8 cellular contexts compared by ENCODE assay signal in the genomic region with DNA sequence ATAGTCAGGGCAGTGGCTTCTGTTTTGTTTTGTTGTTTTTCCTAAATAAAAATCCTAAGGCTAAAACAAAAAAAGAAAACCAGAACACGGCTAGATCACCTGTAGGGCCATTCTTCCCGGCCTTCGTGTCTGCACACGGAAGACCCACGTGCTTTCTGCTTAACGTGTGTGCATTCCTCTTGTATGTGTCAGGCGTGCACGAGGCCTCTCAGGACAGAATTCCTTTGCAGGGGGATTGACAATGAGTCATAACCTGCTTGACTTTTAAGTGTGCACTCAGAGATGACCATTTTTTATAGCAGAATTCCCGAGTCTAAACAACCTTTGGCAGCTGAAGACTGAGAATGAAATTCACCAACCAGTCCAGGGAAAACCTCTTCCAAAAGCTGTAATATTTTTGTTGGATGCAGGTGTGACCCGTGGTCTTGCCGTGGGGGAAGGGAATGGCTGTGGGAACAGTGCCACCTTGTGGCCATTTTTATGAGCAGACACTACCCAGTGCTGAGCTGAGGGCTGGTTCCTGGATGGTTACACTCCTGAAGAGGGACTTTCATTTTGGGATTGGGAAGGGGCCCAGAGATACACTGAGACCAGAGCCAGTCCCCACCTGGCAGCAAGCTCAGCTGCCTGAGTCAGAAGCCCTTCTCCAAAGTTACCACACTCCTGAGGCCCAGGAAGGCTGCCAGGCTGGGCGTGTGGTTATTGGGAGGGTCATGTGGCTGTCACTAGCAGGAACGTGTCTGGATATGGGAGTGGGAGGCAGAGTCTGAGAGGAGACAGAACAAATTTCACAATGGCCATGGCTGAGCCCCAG. TPM values are rescaled to one million over a fixed set of nuclear protein-coding genes. Genes with fewer than 3 reads are reported as not detected.
DNase-seq lines count a peak whose midpoint lies in the region; ATAC-seq and TF ChIP-seq lines count a peak whose summit lies in the region.

No MANE protein-coding gene starts in this region.

- peak overlapping the region; percentile 63 for H3K4me2 ChIP-seq in BLaER1

- H3K36me3 ChIP-seq in BLaER1, result 0 out of 2 replicates have a peak, but pooled peaks cover 3% of the 10 kb centered on the region
- no peaks in the 10 kb centered on the region for H3K36me3 ChIP-seq in testis (ENCODE audit: low read depth, missing control alignments)

- H3K27ac ChIP-seq in BLaER1 (peak overlapping the region; percentile 49; the same call in 1 of the 2 replicates), testis (no peak overlapping the region)

- intact Hi-C loops in testis (cut with DNase I; ENCODE audit: low total_unique reads), result loop anchor here (10.0 kb wide), 2 partner anchors 109 to 239 kb away; no protein-coding TSS in a partner anchor

- peak; percentile 75 for DNase-seq in HuH-7 (ENCODE audit: low spot score)
- DNase-seq in RKO (ENCODE audit: low spot score), result peak; percentile 96
- DNase-seq in activated effector memory CD4-positive, alpha-beta T cell treated with Interleukin-2 at 50 U/mL for 16 hours, result peak; percentile 33
- DNase-seq in foreskin melanocyte, result peak; percentile 57
- peak in 51 of 56 donors; percentile 7 to 85 (median 55) for DNase-seq in nucleus accumbens (lab: John Stamatoyannopoulos, UW)
- DNase-seq in testis, result peak; percentile 89

- TF ChIP-seq CTCF in testis (IDR thresholded peaks at IDR 0.05), result peak; percentile 96 to 98 (median 97)

- no peak for TF ChIP-seq POLR2A in testis (IDR thresholded peaks at IDR 0.05)

- H3K9ac ChIP-seq in BLaER1, result peak overlapping the region; percentile 20; the same call in 1 of the 2 replicates

- H3K4me1 ChIP-seq in BLaER1 (peaks cover 36% of the 10 kb centered on the region), testis (peaks cover 8% of the 10 kb centered on the region)

- peak; percentile 75 for ATAC-seq in GM19035 (IDR thresholded peaks at IDR 0.05; ENCODE audit: unreplicated experiment)

- H3K27me3 ChIP-seq in BLaER1, result no peaks in the 10 kb centered on the region
- H3K27me3 ChIP-seq in testis, result no peaks in the 10 kb centered on the region

- no peaks in the 10 kb centered on the region for H4K20me1 ChIP-seq in BLaER1

- H3K9me3 ChIP-seq in BLaER1 (peaks cover 28% of the 10 kb centered on the region), testis (no peaks in the 10 kb centered on the region)

- no peak overlapping the region for H3K4me3 ChIP-seq in BLaER1
- no peak overlapping the region for H3K4me3 ChIP-seq in testis

- WGBS in testis, 2 donors, result 22 to 26% methylated on average over 12 to 13 of the region's 13 CpGs

RNA-seq across cellular contexts. Expression of a gene that starts 35.7 kb away (rescaled TPM):
- total RNA-seq in testis, result 100 to 1,000 TPM; 185 to 392 TPM
- polyA plus RNA-seq in testis (ENCODE audit: insufficient read depth, low read depth, low replicate concordance), result 236 TPM

Comparison
In these comparisons a context has a peak if more than half of its experiments do, and no peak if none do; other contexts are left out.
1. DNase-seq: peak in every context shown above with its lines; median percentile 96 in RKO; 89 in testis; 75 in HuH-7; 57 in foreskin melanocyte; 55 in nucleus accumbens; 33 in activated effector memory CD4-positive, alpha-beta T cell treated with Interleukin-2 at 50 U/mL for 16 hours.